ENCODE assay signal across 8 cellular contexts in genomic region chr9:89602978-89603628, GRCh38. TPM values are rescaled to one million over a fixed set of nuclear protein-coding genes. Genes with fewer than 3 reads are reported as not detected.
DNase-seq lines count a peak whose midpoint lies in the region; TF ChIP-seq lines count a peak whose summit lies in the region.

No MANE protein-coding gene starts in this region.

- peaks cover 44% of the 10 kb centered on the region for H3K27me3 ChIP-seq in HL-60 (ENCODE audit: insufficient read depth, poor library complexity, severe bottlenecking)

- TF ChIP-seq CTCF in HL-60 (IDR thresholded peaks at IDR 0.05; ENCODE audit: insufficient read depth, low read length) = peak; percentile 82

- peak; percentile 91 for DNase-seq in DMS53 treated with DMSO at 0.1 percent for 48 hours (lab: John Stamatoyannopoulos, UW; ENCODE audit: unreplicated experiment)
- DNase-seq in HL-60 (ENCODE audit: low read depth in 1 of 2, low spot score in 1 of 2) = peak in 1 of 2 experiments; percentile 87
- DNase-seq in NCI-H82 treated with DMSO at 0.1 percent for 48 hours (lab: John Stamatoyannopoulos, UW; ENCODE audit: unreplicated experiment) = peak; percentile 84
- DNase-seq in activated CD8-positive, alpha-beta memory T cell treated with anti-CD3 and anti-CD28 coated beads for 1 hour (ENCODE audit: extremely low read depth in 1 of 2, low read depth in 1 of 2) = peak; percentile 63 to 78
- peak; percentile 76 for DNase-seq in effector CD8-positive, alpha-beta T cell (lab: John Stamatoyannopoulos, UW)
- peak; percentile 86 to 87 for DNase-seq in lung microvascular endothelial cell (ENCODE audit: low read depth in 2 of 2)
- peak; percentile 85 to 90 for DNase-seq in stimulated activated CD4-positive, alpha-beta T cell treated with anti-CD3 and anti-CD28 coated beads, Interleukin-4, amount 100 ng/mL, for 4 hours
- DNase-seq in cortex of kidney (lab: John Stamatoyannopoulos, UW) = no peak

- H3K4me3 ChIP-seq in HL-60 (replicated peaks; ENCODE audit: insufficient read depth, low read length) = no peak overlapping the region

- H3K27ac ChIP-seq in HL-60 (replicated peaks) = no peak overlapping the region

RNA-seq across cellular contexts. Expression of gene GADD45G, which starts 1.7 kb away (rescaled TPM):
- under 0.01 TPM in 1 of 2 replicates, not detected in the other for total RNA-seq in lung microvascular endothelial cell
